In the genomic region with DNA sequence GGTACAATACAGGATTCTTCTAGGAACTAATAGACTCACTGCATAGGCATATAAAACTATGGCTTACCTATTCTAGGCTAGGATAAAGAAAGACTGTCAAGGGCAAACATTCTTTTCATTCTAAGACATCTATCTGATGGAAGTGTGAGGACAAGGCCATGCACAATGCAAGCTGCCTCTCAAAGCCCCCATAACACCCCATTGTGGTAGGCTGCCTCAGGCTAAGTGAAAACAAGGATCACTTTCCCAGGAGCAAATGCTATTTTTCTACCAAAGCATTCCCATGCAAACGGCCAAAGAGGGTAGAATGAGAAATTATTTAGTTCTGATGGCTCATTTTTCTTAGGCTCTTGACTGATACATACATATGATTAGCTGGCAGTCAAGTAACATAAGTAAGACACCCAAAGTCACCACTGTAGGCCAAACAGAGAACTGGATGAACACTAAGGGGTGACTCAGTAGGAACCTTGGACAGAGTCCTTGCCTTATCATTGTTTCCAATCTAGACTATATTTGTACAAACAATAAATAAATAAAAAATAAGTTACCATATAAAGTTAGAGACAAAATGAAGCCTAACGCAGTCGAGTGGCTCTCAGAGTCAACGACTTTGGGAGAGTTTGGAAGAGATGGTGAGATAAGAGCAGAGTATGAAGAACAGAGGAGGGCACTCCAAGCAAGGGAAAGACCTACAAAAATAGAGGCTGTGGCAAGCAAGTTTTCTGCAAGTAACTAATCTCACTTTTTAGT, we compare ENCODE assay signal across 12 cellular contexts.
DNase-seq lines count a peak whose midpoint lies in the region; ATAC-seq and TF ChIP-seq lines count a peak whose summit lies in the region.
"Had no signal": no experiment of that assay in that cellular context is flagged by ENCODE, and none has a peak within 500 bp of the region (broad histone marks: within the 10 kb centered on the region; RNA-seq: fewer than 3 reads in every experiment).

No MANE protein-coding gene starts in this region.

- H3K9me3 ChIP-seq in liver (ENCODE audit: control insufficient read depth in 4 of 4, low read length in 3 of 4) (no peaks in the 10 kb centered on the region), SJCRH30 (replicated peaks) (no peaks in the 10 kb centered on the region; the same call in 1 of the 2 replicates)
- H3K9me3 ChIP-seq: stomach had no signal

- peaks cover 0 to 3% (median under 1%) of the 10 kb centered on the region in 4 donors for H3K36me3 ChIP-seq in liver (ENCODE audit: control insufficient read depth in 4 of 4, insufficient read depth in 3 of 4, low read depth in 1 of 4, low read length in 3 of 4)
- peaks cover 16% of the 10 kb centered on the region for H3K36me3 ChIP-seq in SJCRH30
- H3K36me3 ChIP-seq: BLaER1 had no signal

- H3K27me3 ChIP-seq in liver (ENCODE audit: control insufficient read depth in 4 of 4, insufficient read depth in 4 of 4, low read length in 3 of 4) (no peaks in the 10 kb centered on the region), SJCRH30 (no peaks in the 10 kb centered on the region)
- H3K27me3 ChIP-seq: BLaER1, stomach had no signal

- DNase-seq in HT-29 (ENCODE audit: low spot score), result peak; percentile 31
- DNase-seq in astrocyte of the spinal cord (ENCODE audit: low read depth, low spot score), result no peak
- no peak for DNase-seq in SJCRH30
- DNase-seq in left colon, result no peak
- no peak for DNase-seq in central memory CD4-positive, alpha-beta T cell
- DNase-seq: RPMI8226; stimulated activated CD4-positive, alpha-beta T cell treated with anti-CD3 and anti-CD28 coated beads, Interleukin-4, amount 100 ng/mL, for 24 hours; stomach had no signal

- intact Hi-C loops in left colon (cut with DNase I, micrococcal nuclease), result no loop called here

- H3K9ac ChIP-seq in liver (ENCODE audit: low read depth in 1 of 2, low read length in 2 of 2), result no peak overlapping the region
- H3K9ac ChIP-seq: BLaER1 had no signal

- in situ Hi-C loops in astrocyte of the spinal cord (cut with HindIII; ENCODE audit: low sequenced_read_pairs), result no loop called here

- no peak overlapping the region for H3K4me3 ChIP-seq in astrocyte of the spinal cord (ENCODE audit: low read depth, low read length)
- no peak overlapping the region for H3K4me3 ChIP-seq in liver (ENCODE audit: low read depth in 1 of 3, low read length in 3 of 3)
- H3K4me3 ChIP-seq in SJCRH30, result no peak overlapping the region
- H3K4me3 ChIP-seq: BLaER1, stomach had no signal

- ATAC-seq in left colon, result no peak
- no peak for ATAC-seq in GM19455 (IDR thresholded peaks at IDR 0.05; ENCODE audit: unreplicated experiment)

- WGBS in liver, result 69% methylated on average over 4 of the region's 4 CpGs

- peak; percentile 70 to 73 for TF ChIP-seq RAD21 in liver (IDR thresholded peaks at IDR 0.05)

- H3K27ac ChIP-seq in C4-2B (no peak overlapping the region), liver (ENCODE audit: low read depth in 1 of 2, low read length in 2 of 2) (no peak overlapping the region), SJCRH30 (no peak overlapping the region)
- H3K27ac ChIP-seq: BLaER1, stomach had no signal

- TF ChIP-seq CTCF in C4-2B (conservative IDR thresholded peaks at IDR 0.05) (peak; percentile 46), astrocyte of the spinal cord (IDR thresholded peaks at IDR 0.05; ENCODE audit: low read depth, low read length) (peak; percentile 14), liver (IDR thresholded peaks at IDR 0.05; ENCODE audit: low read depth, low read length, missing input control) (no peak)

- H3K4me1 ChIP-seq in liver (ENCODE audit: control insufficient read depth in 4 of 4, insufficient read depth in 4 of 4, low read length in 3 of 4) (no peaks in the 10 kb centered on the region), SJCRH30 (no peaks in the 10 kb centered on the region)
- H3K4me1 ChIP-seq: stomach had no signal

TF ChIP-seq in liver, 16 proteins besides CTCF, POLR2A, EP300 and RAD21:
- TF ChIP-seq FOXA2 (IDR thresholded peaks at IDR 0.05), result no peak
- no peak for TF ChIP-seq RXRA (IDR thresholded peaks at IDR 0.05)
- no peak for TF ChIP-seq YY1 (IDR thresholded peaks at IDR 0.05)
- no peak for TF ChIP-seq JUND (IDR thresholded peaks at IDR 0.05)
- TF ChIP-seq HNF4A (conservative IDR thresholded peaks at IDR 0.05), result no peak
- no peak for TF ChIP-seq NR2F2 (IDR thresholded peaks at IDR 0.05)
- TF ChIP-seq SP1 (IDR thresholded peaks at IDR 0.05), result no peak
- TF ChIP-seq, protein P1, sequence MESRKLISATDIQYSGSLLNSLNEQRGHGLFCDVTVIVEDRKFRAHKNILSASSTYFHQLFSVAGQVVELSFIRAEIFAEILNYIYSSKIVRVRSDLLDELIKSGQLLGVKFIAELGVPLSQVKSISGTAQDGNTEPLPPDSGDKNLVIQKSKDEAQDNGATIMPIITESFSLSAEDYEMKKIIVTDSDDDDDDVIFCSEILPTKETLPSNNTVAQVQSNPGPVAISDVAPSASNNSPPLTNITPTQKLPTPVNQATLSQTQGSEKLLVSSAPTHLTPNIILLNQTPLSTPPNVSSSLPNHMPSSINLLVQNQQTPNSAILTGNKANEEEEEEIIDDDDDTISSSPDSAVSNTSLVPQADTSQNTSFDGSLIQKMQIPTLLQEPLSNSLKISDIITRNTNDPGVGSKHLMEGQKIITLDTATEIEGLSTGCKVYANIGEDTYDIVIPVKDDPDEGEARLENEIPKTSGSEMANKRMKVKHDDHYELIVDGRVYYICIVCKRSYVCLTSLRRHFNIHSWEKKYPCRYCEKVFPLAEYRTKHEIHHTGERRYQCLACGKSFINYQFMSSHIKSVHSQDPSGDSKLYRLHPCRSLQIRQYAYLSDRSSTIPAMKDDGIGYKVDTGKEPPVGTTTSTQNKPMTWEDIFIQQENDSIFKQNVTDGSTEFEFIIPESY (IDR thresholded peaks at IDR 0.05), result no peak
- TF ChIP-seq GABPA (IDR thresholded peaks at IDR 0.05 in 1 of 2, conservative IDR thresholded peaks at IDR 0.05 in 1 of 2), result no peak
- TF ChIP-seq, protein P2, sequence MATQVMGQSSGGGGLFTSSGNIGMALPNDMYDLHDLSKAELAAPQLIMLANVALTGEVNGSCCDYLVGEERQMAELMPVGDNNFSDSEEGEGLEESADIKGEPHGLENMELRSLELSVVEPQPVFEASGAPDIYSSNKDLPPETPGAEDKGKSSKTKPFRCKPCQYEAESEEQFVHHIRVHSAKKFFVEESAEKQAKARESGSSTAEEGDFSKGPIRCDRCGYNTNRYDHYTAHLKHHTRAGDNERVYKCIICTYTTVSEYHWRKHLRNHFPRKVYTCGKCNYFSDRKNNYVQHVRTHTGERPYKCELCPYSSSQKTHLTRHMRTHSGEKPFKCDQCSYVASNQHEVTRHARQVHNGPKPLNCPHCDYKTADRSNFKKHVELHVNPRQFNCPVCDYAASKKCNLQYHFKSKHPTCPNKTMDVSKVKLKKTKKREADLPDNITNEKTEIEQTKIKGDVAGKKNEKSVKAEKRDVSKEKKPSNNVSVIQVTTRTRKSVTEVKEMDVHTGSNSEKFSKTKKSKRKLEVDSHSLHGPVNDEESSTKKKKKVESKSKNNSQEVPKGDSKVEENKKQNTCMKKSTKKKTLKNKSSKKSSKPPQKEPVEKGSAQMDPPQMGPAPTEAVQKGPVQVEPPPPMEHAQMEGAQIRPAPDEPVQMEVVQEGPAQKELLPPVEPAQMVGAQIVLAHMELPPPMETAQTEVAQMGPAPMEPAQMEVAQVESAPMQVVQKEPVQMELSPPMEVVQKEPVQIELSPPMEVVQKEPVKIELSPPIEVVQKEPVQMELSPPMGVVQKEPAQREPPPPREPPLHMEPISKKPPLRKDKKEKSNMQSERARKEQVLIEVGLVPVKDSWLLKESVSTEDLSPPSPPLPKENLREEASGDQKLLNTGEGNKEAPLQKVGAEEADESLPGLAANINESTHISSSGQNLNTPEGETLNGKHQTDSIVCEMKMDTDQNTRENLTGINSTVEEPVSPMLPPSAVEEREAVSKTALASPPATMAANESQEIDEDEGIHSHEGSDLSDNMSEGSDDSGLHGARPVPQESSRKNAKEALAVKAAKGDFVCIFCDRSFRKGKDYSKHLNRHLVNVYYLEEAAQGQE (IDR thresholded peaks at IDR 0.05), result no peak
- TF ChIP-seq, protein P3, sequence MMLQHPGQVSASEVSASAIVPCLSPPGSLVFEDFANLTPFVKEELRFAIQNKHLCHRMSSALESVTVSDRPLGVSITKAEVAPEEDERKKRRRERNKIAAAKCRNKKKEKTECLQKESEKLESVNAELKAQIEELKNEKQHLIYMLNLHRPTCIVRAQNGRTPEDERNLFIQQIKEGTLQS (IDR thresholded peaks at IDR 0.05), result no peak
- TF ChIP-seq FOXA1 (IDR thresholded peaks at IDR 0.05), result no peak
- TF ChIP-seq, protein P4, sequence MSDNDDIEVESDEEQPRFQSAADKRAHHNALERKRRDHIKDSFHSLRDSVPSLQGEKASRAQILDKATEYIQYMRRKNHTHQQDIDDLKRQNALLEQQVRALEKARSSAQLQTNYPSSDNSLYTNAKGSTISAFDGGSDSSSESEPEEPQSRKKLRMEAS (IDR thresholded peaks at IDR 0.05), result no peak
- TF ChIP-seq EGR1 (IDR thresholded peaks at IDR 0.05; ENCODE audit: low read depth in 2 of 2), result no peak
- no peak for TF ChIP-seq TAF1 (conservative IDR thresholded peaks at IDR 0.05)
- TF ChIP-seq HNF4G (IDR thresholded peaks at IDR 0.05), result no peak
